ENCODE assay signal across 8 cellular contexts in the genomic region with DNA sequence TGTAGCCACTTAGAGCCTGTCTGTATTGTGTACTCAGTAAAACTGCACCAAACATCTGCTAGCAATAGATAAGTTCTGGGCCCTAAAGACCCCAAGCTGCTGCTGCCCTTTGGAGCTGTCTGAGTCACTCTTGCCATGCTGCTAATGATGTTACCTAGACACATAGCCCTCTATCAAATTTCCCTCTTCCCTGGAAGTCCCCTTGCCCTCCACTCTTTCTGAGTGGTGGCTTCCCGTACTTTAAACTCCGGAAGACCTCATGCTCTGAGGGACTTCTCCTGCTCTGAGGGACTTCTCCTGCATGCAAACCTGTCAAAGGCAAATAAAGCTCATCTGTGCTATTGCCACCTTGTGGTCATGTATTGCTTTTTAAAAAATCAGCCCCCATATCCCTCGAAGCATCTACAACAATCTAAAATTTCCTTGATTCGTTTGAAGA.
DNase-seq lines count a peak whose midpoint lies in the region; ATAC-seq and TF ChIP-seq lines count a peak whose summit lies in the region.

No MANE protein-coding gene starts in this region.

- peak; percentile 45 for TF ChIP-seq CTCF in GM10266 (IDR thresholded peaks at IDR 0.05; ENCODE audit: control insufficient read depth, insufficient read depth, low read depth, missing control alignments)

- DNase-seq in GM10266 (ENCODE audit: extremely low spot score) = peak; percentile 12
- peak; percentile 44 for DNase-seq in SHP77 treated with DMSO at 0.1 percent for 48 hours (lab: John Stamatoyannopoulos, UW)
- peak; percentile 16 for DNase-seq in kidney glomerular epithelial cell (lab: John Stamatoyannopoulos, UW)
- DNase-seq in amygdala (lab: John Stamatoyannopoulos, UW) = no peak
- DNase-seq in KG1 (lab: John Stamatoyannopoulos, UW) = no peak
- no peak for DNase-seq in NK-92 treated with Interleukin-12 subunit alpha and Interleukin-12 subunit beta, amount 100 ng/mL, for 24 hours (lab: John Stamatoyannopoulos, UW)

- peak; percentile 50 for ATAC-seq in GM21381 (IDR thresholded peaks at IDR 0.05; ENCODE audit: unreplicated experiment)
- peak; percentile 41 for ATAC-seq in HG03469 (IDR thresholded peaks at IDR 0.05; ENCODE audit: unreplicated experiment)

Comparison
In these comparisons a context has a peak if more than half of its experiments do, and no peak if none do; other contexts are left out.
1. DNase-seq: peak in GM10266 (single experiment), SHP77 treated with DMSO at 0.1 percent for 48 hours (single experiment) and kidney glomerular epithelial cell (single experiment); none in amygdala (0 of 56), KG1 (single experiment) and NK-92 treated with Interleukin-12 subunit alpha and Interleukin-12 subunit beta, amount 100 ng/mL, for 24 hours (single experiment).